8 cellular contexts compared by ENCODE assay signal in genomic region chr19:49866933-49867782, GRCh38. TPM values are rescaled to one million over a fixed set of nuclear protein-coding genes. Genes with fewer than 3 reads are reported as not detected.
DNase-seq lines count a peak whose midpoint lies in the region; ATAC-seq, FAIRE-seq and TF ChIP-seq lines count a peak whose summit lies in the region.

TSS of gene PNKP (minus strand) at chr19:49867576. CDS start at chr19:49867204, 372 bp downstream.

- ATAC-seq in GM19025 (IDR thresholded peaks at IDR 0.05; ENCODE audit: low read depth, unreplicated experiment) (peak; percentile 42), HG03378 (IDR thresholded peaks at IDR 0.05; ENCODE audit: unreplicated experiment) (peak; percentile 28)
- peak; percentile 64 for ATAC-seq in central memory CD8-positive, alpha-beta T cell (replicated peaks; ENCODE audit: extremely low read depth, poor library complexity, severe bottlenecking)

- POLR2A ChIA-PET in AG04449 (lab: Yijun Ruan, JAX): interaction anchor here (0.8 to 2.4 kb wide), 5 partner anchors 9 to 191 kb away, joined by 3 to 10 read pairs (median 3); partner anchors contain the start of gene PTOV1

- CTCF ChIA-PET in AG04449 (lab: Yijun Ruan, JAX): interaction anchor here (0.6 to 0.7 kb wide), 2 partner anchors 149 kb away, joined by 3 read pairs; no protein-coding TSS in a partner anchor

- H3K9me3 ChIP-seq in kidney (ENCODE audit: control insufficient read depth in 1 of 2, low read length in 2 of 2): no peaks in the 10 kb centered on the region

- H3K9ac ChIP-seq in kidney (ENCODE audit: low read length in 2 of 2): peak within 1 kb of the TSS; percentile 54 to 69

- DNase-seq in AG04449 (ENCODE audit: low read depth, low spot score) (peak; percentile 42), NCI-H510A (lab: John Stamatoyannopoulos, UW) (peak; percentile 95), kidney (peak; percentile 98)
- DNase-seq in activated CD4-positive, CD25-positive, alpha-beta regulatory T cell treated with anti-CD3 and anti-CD28 coated beads, Interleukin-2, amount 50 U/mL, for 72 hours: peak; percentile 87
- DNase-seq in central memory CD8-positive, alpha-beta T cell (ENCODE audit: low spot score in 2 of 2): peak; percentile 75 to 79
- peak; percentile 97 for DNase-seq in stimulated activated CD4-positive, alpha-beta T cell treated with anti-CD3 and anti-CD28 coated beads, Interleukin-15, amount 100 ng/mL, for 24 hours

- H3K4me1 Mint-ChIP-seq in central memory CD8-positive, alpha-beta T cell: peaks cover 43% of the 10 kb centered on the region

- no peak within 1 kb of the TSS for H3K27ac Mint-ChIP-seq in central memory CD8-positive, alpha-beta T cell (ENCODE audit: low read depth)

- no peak for TF ChIP-seq CTCF in AG04449 (IDR thresholded peaks at IDR 0.05; ENCODE audit: insufficient read depth, low read length, missing control alignments)
- peak; percentile 0 for TF ChIP-seq CTCF in kidney (IDR thresholded peaks at IDR 0.05; ENCODE audit: borderline replicate concordance, extremely low read depth, insufficient read depth)

- H3K4me3 ChIP-seq in AG04449 (ENCODE audit: low read depth, low read length) (peak within 1 kb of the TSS; percentile 87), kidney (ENCODE audit: low read length in 2 of 2) (peak within 1 kb of the TSS; percentile 79 to 89)

- no peaks in the 10 kb centered on the region for H3K9me3 Mint-ChIP-seq in central memory CD8-positive, alpha-beta T cell

- intact Hi-C loops in kidney (cut with DNase I): no loop called here

- no peak within 1 kb of the TSS for H3K4me3 Mint-ChIP-seq in central memory CD8-positive, alpha-beta T cell

- peak within 1 kb of the TSS; percentile 94 to 97 for H3K27ac ChIP-seq in kidney (ENCODE audit: low read depth in 2 of 2, low read length in 2 of 2)

- H3K36me3 Mint-ChIP-seq in central memory CD8-positive, alpha-beta T cell (ENCODE audit: insufficient read depth): peaks cover 26% of the 10 kb centered on the region

- peaks cover 16 to 31% of the 10 kb centered on the region in 2 donors for H3K4me1 ChIP-seq in kidney (ENCODE audit: control insufficient read depth in 1 of 2, insufficient read depth in 1 of 2, low read depth in 1 of 2, low read length in 2 of 2)

- H3K36me3 ChIP-seq in kidney (ENCODE audit: control insufficient read depth in 1 of 2, insufficient read depth in 2 of 2, low read length in 2 of 2): peaks cover 11 to 18% of the 10 kb centered on the region in 2 donors

- H3K27me3 Mint-ChIP-seq in central memory CD8-positive, alpha-beta T cell: no peaks in the 10 kb centered on the region

- no peak for FAIRE-seq in kidney (lab: Jason Lieb, UNC)

RNA-seq across cellular contexts. Expression of gene PNKP, which starts in this region (rescaled TPM):
- total RNA-seq in kidney: 101 TPM
- polyA plus RNA-seq in kidney (ENCODE audit: insufficient read depth, low read depth, low replicate concordance): 45.5 TPM

Comparison
In these comparisons a context has a peak if more than half of its experiments do, and no peak if none do; other contexts are left out.
1. Peak in every context shown above with its lines: DNase-seq, ATAC-seq, H3K4me3 ChIP-seq and H3K27ac ChIP-seq.
2. DNase-seq: peak in every context shown above with its lines; median percentile 98 in kidney; 97 in stimulated activated CD4-positive, alpha-beta T cell treated with anti-CD3 and anti-CD28 coated beads, Interleukin-15, amount 100 ng/mL, for 24 hours; 95 in NCI-H510A; 87 in activated CD4-positive, CD25-positive, alpha-beta regulatory T cell treated with anti-CD3 and anti-CD28 coated beads, Interleukin-2, amount 50 U/mL, for 72 hours; 77 in central memory CD8-positive, alpha-beta T cell; 42 in AG04449.